ENCODE assay signal across 8 cellular contexts in the genomic region with DNA sequence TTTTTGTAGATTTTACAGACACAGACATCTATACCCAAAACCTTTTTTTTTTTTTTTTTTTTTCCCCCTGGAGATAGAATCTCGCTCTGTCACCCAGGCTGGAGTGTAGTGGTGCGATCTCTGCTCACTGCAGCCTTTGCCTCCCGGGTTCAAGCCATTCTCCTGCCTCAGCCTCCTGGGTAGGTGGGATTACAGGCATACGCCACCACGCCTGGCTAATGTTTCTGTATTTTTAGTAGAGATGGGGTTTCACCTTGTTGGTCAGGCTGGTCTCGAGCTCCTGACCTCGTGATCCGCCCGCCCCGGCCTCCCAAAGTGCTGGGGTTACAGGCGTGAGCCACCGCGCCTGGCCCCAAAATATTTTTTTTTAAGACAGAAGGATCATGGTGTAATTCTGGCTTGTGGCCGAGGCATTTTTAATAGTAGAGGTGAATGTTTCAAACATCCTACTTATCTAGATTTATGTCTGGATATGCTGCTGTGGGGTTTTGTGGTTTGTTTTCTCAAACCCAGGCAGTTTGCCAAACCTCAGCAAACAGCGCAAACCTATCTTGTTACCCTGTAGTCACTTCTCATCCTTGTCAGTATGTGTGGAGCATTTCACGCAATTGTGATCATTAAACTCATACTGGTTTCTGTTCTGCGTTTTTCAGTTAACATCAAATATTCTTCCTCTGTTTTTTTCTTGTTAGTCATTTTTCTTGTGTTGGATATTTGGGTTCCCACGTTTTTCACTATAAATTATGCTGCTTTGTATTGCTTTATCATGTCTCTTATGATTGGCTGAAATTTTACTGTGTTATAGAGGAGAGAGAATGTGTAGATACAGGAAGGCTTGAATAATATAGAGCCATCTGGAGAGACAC. TPM values are rescaled to one million over a fixed set of nuclear protein-coding genes. Genes with fewer than 3 reads are reported as not detected.
A peak's percentile ranks its signal among the peaks of the same experiment; 100 is the strongest.
DNase-seq lines count a peak whose midpoint lies in the region; ATAC-seq and FAIRE-seq lines count a peak whose summit lies in the region.

No MANE protein-coding gene starts in this region.

- no peak for FAIRE-seq in frontal cortex (lab: Jason Lieb, UNC)

- ATAC-seq in HG03097 (IDR thresholded peaks at IDR 0.05; ENCODE audit: low FRiP score, unreplicated experiment) (peak; percentile 55), Right ventricle myocardium superior (ENCODE audit: poor library complexity) (no peak)

- intact Hi-C loops in Right ventricle myocardium superior (cut with DNase I), result no loop called here

- DNase-seq in Daoy (ENCODE audit: low read depth), result peak; percentile 95
- DNase-seq in NOMO-1 (lab: John Stamatoyannopoulos, UW; ENCODE audit: unreplicated experiment in 2 of 2), result peak; percentile 75 to 92
- peak; percentile 57 for DNase-seq in activated T-cell treated with anti-CD3 and anti-CD28 coated beads for 24 hours (ENCODE audit: low read depth)
- peak; percentile 63 for DNase-seq in fibroblast of the conjunctiva (ENCODE audit: low read depth)
- DNase-seq in stimulated activated CD8-positive, alpha-beta memory T cell treated with anti-CD3 and anti-CD28 coated beads, Interleukin-15, amount 100 ng/mL, for 1 hour (ENCODE audit: low read depth), result peak; percentile 26
- no peak for DNase-seq in frontal cortex (ENCODE audit: low spot score in 2 of 2)
- DNase-seq in Right ventricle myocardium superior, result no peak

RNA-seq across cellular contexts. Expression of a gene that starts 36.2 kb away (rescaled TPM):
- 8.6 and 12.2 TPM in 2 replicates for total RNA-seq in Daoy (2014; rRNA removed; shearing (Covaris generic))
- 17.1 TPM for total RNA-seq in frontal cortex
- 15.3 TPM for total RNA-seq in Right ventricle myocardium superior

RNA-seq across cellular contexts. Expression of a gene that starts 45.9 kb away (rescaled TPM):
- total RNA-seq in Daoy (2014; rRNA removed; shearing (Covaris generic)), result 35.3 and 42.8 TPM in 2 replicates
- total RNA-seq in frontal cortex (68.1 TPM), Right ventricle myocardium superior (69.2 TPM)

Comparison
In these comparisons a context has a peak if more than half of its experiments do, and no peak if none do; other contexts are left out.
1. DNase-seq: peak in Daoy (single experiment), NOMO-1 (2 of 2), activated T-cell treated with anti-CD3 and anti-CD28 coated beads for 24 hours (single experiment), fibroblast of the conjunctiva (single experiment) and stimulated activated CD8-positive, alpha-beta memory T cell treated with anti-CD3 and anti-CD28 coated beads, Interleukin-15, amount 100 ng/mL, for 1 hour (single experiment); none in frontal cortex (0 of 2) and Right ventricle myocardium superior (single experiment).